Comparison of ENCODE assay signal across 13 cellular contexts in the genomic region with DNA sequence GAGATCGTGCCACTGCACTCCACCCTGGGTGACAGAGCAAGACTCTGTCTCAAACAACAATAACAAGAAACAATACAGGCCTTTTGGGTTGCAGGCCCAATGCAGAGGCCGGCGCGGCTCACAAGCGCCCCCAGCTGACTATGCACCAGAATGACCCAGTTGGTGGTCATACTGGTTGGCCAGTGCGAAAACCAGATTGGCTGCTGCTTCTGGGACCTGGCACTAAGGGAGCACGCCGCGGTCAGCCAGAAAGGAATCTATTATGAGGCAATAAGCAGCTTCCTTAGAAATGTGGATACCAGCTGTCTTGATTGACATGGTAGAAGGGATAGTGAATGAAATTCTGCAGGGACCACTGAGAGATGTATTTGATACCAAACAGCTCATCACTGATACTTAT. TPM values are rescaled to one million over a fixed set of nuclear protein-coding genes. Genes with fewer than 3 reads are reported as not detected.
DNase-seq lines count a peak whose midpoint lies in the region; ATAC-seq and TF ChIP-seq lines count a peak whose summit lies in the region.
"Had no signal": no experiment of that assay in that cellular context is flagged by ENCODE, and none has a peak within 500 bp of the region (broad histone marks: within the 10 kb centered on the region; RNA-seq: fewer than 3 reads in every experiment).

No MANE protein-coding gene starts in this region.

- ATAC-seq in activated CD4-positive, alpha-beta T cell treated with anti-CD3 and anti-CD28 coated beads for 36 hours = no peak
- no peak for ATAC-seq in left colon

- no peaks in the 10 kb centered on the region for H3K9me2 ChIP-seq in OCI-LY7 (ENCODE audit: insufficient read depth, low read length)

- no peaks in the 10 kb centered on the region for H3K27me3 ChIP-seq in spleen (replicated peaks in 1 of 7)

- H3K4me1 ChIP-seq in OCI-LY7 (ENCODE audit: insufficient read depth, low read length, poor library complexity, severe bottlenecking) = no peaks in the 10 kb centered on the region
- no peaks in the 10 kb centered on the region for H3K4me1 ChIP-seq in spleen

- no peak overlapping the region for H2AFZ ChIP-seq in OCI-LY7 (ENCODE audit: low read length)

- H3K9me3 ChIP-seq in OCI-LY7 (ENCODE audit: low read length) = no peaks in the 10 kb centered on the region
- H3K9me3 ChIP-seq in spleen = peaks cover 0 to 34% (median 8%) of the 10 kb centered on the region in 8 donors

- H3K36me3 ChIP-seq in OCI-LY7 (ENCODE audit: insufficient read depth, low read length) = no peaks in the 10 kb centered on the region
- no peaks in the 10 kb centered on the region for H3K36me3 ChIP-seq in spleen

- no peaks in the 10 kb centered on the region for H3K27me3 Mint-ChIP-seq in activated CD4-positive, alpha-beta T cell treated with anti-CD3 and anti-CD28 coated beads for 36 hours
- H3K27me3 Mint-ChIP-seq in activated CD4-positive, alpha-beta T cell treated with anti-CD3 and anti-CD28 coated beads, Interleukin-2, amount 10 ng/mL, durations not matched to agents 7 days and 5 days = no peaks in the 10 kb centered on the region

- TF ChIP-seq POLR2A in spleen (IDR thresholded peaks at IDR 0.05) = no peak

- no peak overlapping the region for H3K4me3 Mint-ChIP-seq in activated CD4-positive, alpha-beta T cell treated with anti-CD3 and anti-CD28 coated beads for 36 hours
- no peak overlapping the region for H3K4me3 Mint-ChIP-seq in activated CD4-positive, alpha-beta T cell treated with anti-CD3 and anti-CD28 coated beads, Interleukin-2, amount 10 ng/mL, durations not matched to agents 7 days and 5 days
- H3K4me3 Mint-ChIP-seq: nephron had no signal

- BruUV-seq in OCI-LY7 (replicated peaks; lab: Mats Ljungman, UMichigan) = no TSS peak

- DNase-seq in activated CD4-positive, alpha-beta T cell treated with anti-CD3 and anti-CD28 coated beads for 36 hours = peak; percentile 7
- no peak for DNase-seq in activated CD4-positive, alpha-beta T cell treated with anti-CD3 and anti-CD28 coated beads, Interleukin-2, amount 10 ng/mL, durations not matched to agents 7 days and 5 days
- DNase-seq in OCI-LY7 (ENCODE audit: low spot score) (no peak), fibroblast of villous mesenchyme (ENCODE audit: low read depth) (peak; percentile 41), spleen (peak; percentile 58), left colon (no peak), NCI-H2029 (lab: John Stamatoyannopoulos, UW) (no peak), NCI-H1417 (lab: John Stamatoyannopoulos, UW) (no peak)
- DNase-seq: activated CD8-positive, alpha-beta memory T cell treated with anti-CD3 and anti-CD28 coated beads, Interleukin-2, amount 50 U/mL, for 4 hours; effector CD4-positive, alpha-beta T cell; stimulated activated naive CD4-positive, alpha-beta T cell had no signal

- no peaks in the 10 kb centered on the region for H3K4me1 Mint-ChIP-seq in activated CD4-positive, alpha-beta T cell treated with anti-CD3 and anti-CD28 coated beads for 36 hours
- H3K4me1 Mint-ChIP-seq in activated CD4-positive, alpha-beta T cell treated with anti-CD3 and anti-CD28 coated beads, Interleukin-2, amount 10 ng/mL, durations not matched to agents 7 days and 5 days = no peaks in the 10 kb centered on the region
- H3K4me1 Mint-ChIP-seq: nephron had no signal

- H3K4me3 ChIP-seq in OCI-LY7 (ENCODE audit: low read depth, low read length, poor library complexity, severe bottlenecking) = no peak overlapping the region
- H3K4me3 ChIP-seq in fibroblast of villous mesenchyme (ENCODE audit: low read depth, low read length) = no peak overlapping the region
- no peak overlapping the region for H3K4me3 ChIP-seq in spleen

- peaks cover 9% of the 10 kb centered on the region for H3K9me3 Mint-ChIP-seq in activated CD4-positive, alpha-beta T cell treated with anti-CD3 and anti-CD28 coated beads for 36 hours (ENCODE audit: low read depth)
- H3K9me3 Mint-ChIP-seq in activated CD4-positive, alpha-beta T cell treated with anti-CD3 and anti-CD28 coated beads, Interleukin-2, amount 10 ng/mL, durations not matched to agents 7 days and 5 days = no peaks in the 10 kb centered on the region

- no peaks in the 10 kb centered on the region for H4K20me1 ChIP-seq in OCI-LY7 (ENCODE audit: insufficient read depth, low read length)

- TF ChIP-seq CTCF in OCI-LY7 (conservative IDR thresholded peaks at IDR 0.05; ENCODE audit: low read length) = 0 out of 2 replicates have a peak, but pooled peaks have one; percentile 35
- peak; percentile 59 for TF ChIP-seq CTCF in fibroblast of villous mesenchyme (IDR thresholded peaks at IDR 0.05; ENCODE audit: insufficient read depth, low read depth, low read length)
- no peak for TF ChIP-seq CTCF in spleen (IDR thresholded peaks at IDR 0.05 in 8 of 11, conservative IDR thresholded peaks at IDR 0.05 in 3 of 11)

- 80 to 91% (median 86%) methylated on average over 9 of the region's 9 CpGs for WGBS in spleen, 5 donors

- H3K27ac Mint-ChIP-seq in activated CD4-positive, alpha-beta T cell treated with anti-CD3 and anti-CD28 coated beads for 36 hours = no peak overlapping the region
- no peak overlapping the region for H3K27ac Mint-ChIP-seq in activated CD4-positive, alpha-beta T cell treated with anti-CD3 and anti-CD28 coated beads, Interleukin-2, amount 10 ng/mL, durations not matched to agents 7 days and 5 days
- H3K27ac Mint-ChIP-seq: nephron had no signal

- CTCF ChIA-PET in activated CD4-positive, alpha-beta T cell treated with anti-CD3 and anti-CD28 coated beads for 36 hours (lab: Charles Lee) = no interaction called here
- CTCF ChIA-PET in activated CD4-positive, alpha-beta T cell treated with anti-CD3 and anti-CD28 coated beads, Interleukin-2, amount 10 ng/mL, durations not matched to agents 7 days and 5 days (lab: Charles Lee) = no interaction called here
- CTCF ChIA-PET in OCI-LY7 (lab: Charles Lee; ENCODE audit: unreplicated experiment) = no interaction called here

- no peak overlapping the region for H3K27ac ChIP-seq in OCI-LY7 (ENCODE audit: low read depth, low read length, poor library complexity, severe bottlenecking)
- no peak overlapping the region for H3K27ac ChIP-seq in spleen
- H3K27ac ChIP-seq: HL-60 had no signal

- intact Hi-C loops in activated CD4-positive, alpha-beta T cell treated with anti-CD3 and anti-CD28 coated beads for 36 hours (cut with DNase I, micrococcal nuclease) = loop anchor here in 1 of 2 experiments (1.0 kb wide), 1 partner anchor 152 kb away; no protein-coding TSS in a partner anchor
- intact Hi-C loops in OCI-LY7 (cut with micrococcal nuclease; ENCODE audit: unreplicated experiment) (loop anchor here (10.0 kb wide), 1 partner anchor 152 kb away; no protein-coding TSS in a partner anchor), spleen (cut with DNase I; ENCODE audit: low total_unique reads) (no loop called here), left colon (cut with DNase I, micrococcal nuclease) (no loop called here)

- H3K79me2 ChIP-seq in OCI-LY7 (ENCODE audit: insufficient read depth, low read depth, low read length) = no peaks in the 10 kb centered on the region

- H3K4me2 ChIP-seq in OCI-LY7 (ENCODE audit: low read length) = no peak overlapping the region

- no peaks in the 10 kb centered on the region for H3K36me3 Mint-ChIP-seq in activated CD4-positive, alpha-beta T cell treated with anti-CD3 and anti-CD28 coated beads for 36 hours (ENCODE audit: low read depth)
- H3K36me3 Mint-ChIP-seq in activated CD4-positive, alpha-beta T cell treated with anti-CD3 and anti-CD28 coated beads, Interleukin-2, amount 10 ng/mL, durations not matched to agents 7 days and 5 days (ENCODE audit: low read depth) = no peaks in the 10 kb centered on the region

- POLR2A ChIA-PET in activated CD4-positive, alpha-beta T cell treated with anti-CD3 and anti-CD28 coated beads for 36 hours (lab: Charles Lee) = no interaction called here
- POLR2A ChIA-PET in activated CD4-positive, alpha-beta T cell treated with anti-CD3 and anti-CD28 coated beads, Interleukin-2, amount 10 ng/mL, durations not matched to agents 7 days and 5 days (lab: Charles Lee) = no interaction called here
- POLR2A ChIA-PET in OCI-LY7 (lab: Charles Lee) = no interaction called here

RNA-seq across cellular contexts. Expression of a gene that starts 35.0 kb away (rescaled TPM):
- not detected for total RNA-seq in activated CD4-positive, alpha-beta T cell treated with anti-CD3 and anti-CD28 coated beads for 36 hours
- not detected for total RNA-seq in activated CD4-positive, alpha-beta T cell treated with anti-CD3 and anti-CD28 coated beads, Interleukin-2, amount 10 ng/mL, durations not matched to agents 7 days and 5 days
- total RNA-seq in OCI-LY7 (2014; rRNA removed; shearing (Covaris generic)) = not detected in 2 replicates
- total RNA-seq in OCI-LY7 (2022) (not detected in 2 replicates), fibroblast of villous mesenchyme (28.0 and 33.7 TPM in 2 replicates), spleen (1 to 10 TPM; 1.6 to 6.6 (median 5.0) TPM), left colon (10 to 100 TPM in 1 of 2 donors, 1 to 10 TPM in 1; 4.9 to 17.4 TPM)
- under 1 TPM; 0.56 to 0.74 (median 0.64) TPM for polyA plus RNA-seq in spleen

Comparison
In these comparisons a context has a peak if more than half of its experiments do, and no peak if none do; other contexts are left out.
1. DNase-seq: peak in activated CD4-positive, alpha-beta T cell treated with anti-CD3 and anti-CD28 coated beads for 36 hours (single experiment), fibroblast of villous mesenchyme (single experiment) and spleen (single experiment); none in activated CD4-positive, alpha-beta T cell treated with anti-CD3 and anti-CD28 coated beads, Interleukin-2, amount 10 ng/mL, durations not matched to agents 7 days and 5 days (single experiment), OCI-LY7 (single experiment), left colon (0 of 2), NCI-H2029 (single experiment) and NCI-H1417 (0 of 3).
2. CTCF ChIP-seq: peak in OCI-LY7 (single experiment) and fibroblast of villous mesenchyme (single experiment); none in spleen (0 of 11).